8 cellular contexts compared by ENCODE assay signal in genomic region chr7:140479062-140479738, GRCh38. TPM values are rescaled to one million over a fixed set of nuclear protein-coding genes. Genes with fewer than 3 reads are reported as not detected.
DNase-seq lines count a peak whose midpoint lies in the region; ATAC-seq and TF ChIP-seq lines count a peak whose summit lies in the region.

TSS of gene MKRN1 (minus strand) at chr7:140479505. CDS start at chr7:140479344, 161 bp downstream.

- peaks cover 34 to 46% (median 39%) of the 10 kb centered on the region in 11 experiments for H4K20me1 ChIP-seq in BLaER1 treated with 17β-estradiol and CSF1 and Interleukin-3, amounts not matched to agents 10 nM and 100 nM

- peak within 1 kb of the TSS; percentile 67 to 96 (median 91) for H3K4me2 ChIP-seq in BLaER1 treated with 17β-estradiol and CSF1 and Interleukin-3, amounts not matched to agents 10 nM and 100 nM

- intact Hi-C loops in dendritic cell treated with granulocyte-macrophage colony-stimulating factor and Interleukin-4, amounts not matched to agents 40 ng/mL and 50 ng/mL, for 4 days (cut with micrococcal nuclease): loop anchor here (2.0 to 5.0 kb wide), 2 partner anchors 14 to 173 kb away; no protein-coding TSS in a partner anchor
- intact Hi-C loops in left lung (cut with DNase I): no loop called here

- H3K27me3 Mint-ChIP-seq in dendritic cell treated with granulocyte-macrophage colony-stimulating factor and Interleukin-4, amounts not matched to agents 40 ng/mL and 50 ng/mL, for 4 days: no peaks in the 10 kb centered on the region

- H3K4me3 ChIP-seq in BLaER1 treated with 17β-estradiol and CSF1 and Interleukin-3, amounts not matched to agents 10 nM and 100 nM: peak within 1 kb of the TSS; percentile 85 to 100 (median 98)
- H3K4me3 ChIP-seq in left lung: peak within 1 kb of the TSS; percentile 77 to 100

- no peaks in the 10 kb centered on the region for H3K9me3 ChIP-seq in BLaER1 treated with 17β-estradiol and CSF1 and Interleukin-3, amounts not matched to agents 10 nM and 100 nM (replicated peaks in 1 of 11)
- no peaks in the 10 kb centered on the region for H3K9me3 ChIP-seq in left lung

- peak within 1 kb of the TSS; percentile 93 for H3K4me3 Mint-ChIP-seq in dendritic cell treated with granulocyte-macrophage colony-stimulating factor and Interleukin-4, amounts not matched to agents 40 ng/mL and 50 ng/mL, for 4 days

- peak within 1 kb of the TSS; percentile 89 to 98 (median 97) for H3K9ac ChIP-seq in BLaER1 treated with 17β-estradiol and CSF1 and Interleukin-3, amounts not matched to agents 10 nM and 100 nM

- H3K27ac Mint-ChIP-seq in dendritic cell treated with granulocyte-macrophage colony-stimulating factor and Interleukin-4, amounts not matched to agents 40 ng/mL and 50 ng/mL, for 4 days: peak within 1 kb of the TSS; percentile 89

- H3K4me1 Mint-ChIP-seq in dendritic cell treated with granulocyte-macrophage colony-stimulating factor and Interleukin-4, amounts not matched to agents 40 ng/mL and 50 ng/mL, for 4 days (ENCODE audit: low read depth): peaks cover 27% of the 10 kb centered on the region

- H3K36me3 Mint-ChIP-seq in dendritic cell treated with granulocyte-macrophage colony-stimulating factor and Interleukin-4, amounts not matched to agents 40 ng/mL and 50 ng/mL, for 4 days (ENCODE audit: low read depth): peaks cover 17% of the 10 kb centered on the region

- H3K9me3 Mint-ChIP-seq in dendritic cell treated with granulocyte-macrophage colony-stimulating factor and Interleukin-4, amounts not matched to agents 40 ng/mL and 50 ng/mL, for 4 days: no peaks in the 10 kb centered on the region

- H3K27ac ChIP-seq in BLaER1 treated with 17β-estradiol and CSF1 and Interleukin-3, amounts not matched to agents 10 nM and 100 nM: peak within 1 kb of the TSS; percentile 80 to 97 (median 94)
- H3K27ac ChIP-seq in left lung: peak within 1 kb of the TSS; percentile 91 to 94

- ATAC-seq in GM19351 (IDR thresholded peaks at IDR 0.05; ENCODE audit: unreplicated experiment) (peak; percentile 91), HG03521 (IDR thresholded peaks at IDR 0.05; ENCODE audit: unreplicated experiment) (peak; percentile 92), left lung (peak; percentile 97)

- peaks cover 20 to 26% (median 22%) of the 10 kb centered on the region in 10 experiments for H3K4me1 ChIP-seq in BLaER1 treated with 17β-estradiol and CSF1 and Interleukin-3, amounts not matched to agents 10 nM and 100 nM
- peaks cover 5 to 41% of the 10 kb centered on the region in 2 donors for H3K4me1 ChIP-seq in left lung

- DNase-seq in NCI-H748 (lab: John Stamatoyannopoulos, UW; ENCODE audit: unreplicated experiment) (peak; percentile 99), left lung (peak; percentile 97 to 99)
- peak; percentile 78 to 86 for DNase-seq in activated CD4-positive, alpha-beta T cell treated with anti-CD3 and anti-CD28 coated beads, Interleukin-2, amount 50 U/mL, for 24 hours (ENCODE audit: low read depth in 1 of 2, low spot score in 1 of 2)
- DNase-seq in stimulated activated CD4-positive, alpha-beta T cell treated with anti-CD3 and anti-CD28 coated beads, Interleukin-2, amount 100 ng/mL, for 48 hours: peak; percentile 92 to 94

- TF ChIP-seq CTCF in left lung (IDR thresholded peaks at IDR 0.05): no peak

- no peaks in the 10 kb centered on the region for H3K27me3 ChIP-seq in BLaER1 treated with 17β-estradiol and CSF1 and Interleukin-3, amounts not matched to agents 10 nM and 100 nM
- H3K27me3 ChIP-seq in left lung: no peaks in the 10 kb centered on the region

- peaks cover 0 to 13% (median 0%) of the 10 kb centered on the region in 11 experiments; a peak in 1 of 22 replicates for H3K36me3 ChIP-seq in BLaER1 treated with 17β-estradiol and CSF1 and Interleukin-3, amounts not matched to agents 10 nM and 100 nM
- H3K36me3 ChIP-seq in left lung: no peaks in the 10 kb centered on the region

RNA-seq across cellular contexts. Expression of gene MKRN1, which starts in this region (rescaled TPM):
- 10 to 100 TPM; 78.1 to 87.9 TPM for total RNA-seq in left lung

Comparison
In these comparisons a context has a peak if more than half of its experiments do, and no peak if none do; other contexts are left out.
1. Peak in every context shown above with its lines: DNase-seq, ATAC-seq, H3K4me3 ChIP-seq and H3K27ac ChIP-seq.